10 cellular contexts compared by ENCODE assay signal in genomic region chr1:31007462-31007991, GRCh38. TPM values are rescaled to one million over a fixed set of nuclear protein-coding genes. Genes with fewer than 3 reads are reported as not detected.
DNase-seq lines count a peak whose midpoint lies in the region; ATAC-seq and TF ChIP-seq lines count a peak whose summit lies in the region.
"Had no signal": no experiment of that assay in that cellular context is flagged by ENCODE, and none has a peak within 500 bp of the region (broad histone marks: within the 10 kb centered on the region; RNA-seq: fewer than 3 reads in every experiment).

No MANE protein-coding gene starts in this region.

- H3K4me3 ChIP-seq in ACC112 (ENCODE audit: low read depth, low read length): peak overlapping the region; percentile 27; the same call in 1 of the 2 replicates
- no peak overlapping the region for H3K4me3 ChIP-seq in ascending aorta

- intact Hi-C loops in ascending aorta (cut with DNase I): no loop called here

- H3K36me3 ChIP-seq in ACC112 (ENCODE audit: insufficient read depth, low read length): peaks cover 28% of the 10 kb centered on the region
- H3K36me3 ChIP-seq in ascending aorta: peaks cover 25 to 34% of the 10 kb centered on the region in 2 donors

- no peak overlapping the region for H2AFZ ChIP-seq in ACC112 (ENCODE audit: low read length, unreplicated experiment)

- no peak for TF ChIP-seq CTCF in ascending aorta (IDR thresholded peaks at IDR 0.05)

- peak overlapping the region; percentile 43 for H3K27ac ChIP-seq in ACC112 (ENCODE audit: low read depth, low read length)
- peak overlapping the region; percentile 0 to 16 for H3K27ac ChIP-seq in ascending aorta

- ATAC-seq in HG03565 (IDR thresholded peaks at IDR 0.05; ENCODE audit: unreplicated experiment) (no peak), GM21526 (IDR thresholded peaks at IDR 0.05; ENCODE audit: low FRiP score, unreplicated experiment) (no peak)
- ATAC-seq: sciatic nerve had no signal

- H3K4me1 ChIP-seq in ACC112 (ENCODE audit: control insufficient read depth, insufficient read depth, low read length, unreplicated experiment) (peaks cover 42% of the 10 kb centered on the region), ascending aorta (peaks cover 0 to 10% of the 10 kb centered on the region in 2 donors)

- H3K27me3 ChIP-seq in ACC112 (ENCODE audit: insufficient read depth, low read length) (no peaks in the 10 kb centered on the region), ascending aorta (no peaks in the 10 kb centered on the region)

- peak; percentile 54 for DNase-seq in HPDE6-E6E7 (ENCODE audit: extremely low spot score)
- DNase-seq in ascending aorta (ENCODE audit: low spot score in 2 of 2): no peak
- peak; percentile 42 for DNase-seq in kidney glomerular epithelial cell (lab: John Stamatoyannopoulos, UW)
- DNase-seq in NCI-H446 (lab: John Stamatoyannopoulos, UW): no peak
- no peak for DNase-seq in NCI-H2107 (lab: John Stamatoyannopoulos, UW)
- DNase-seq: DND-41 had no signal

- H3K79me2 ChIP-seq in ACC112 (ENCODE audit: control insufficient read depth, insufficient read depth, low read length, unreplicated experiment): peaks cover 96% of the 10 kb centered on the region

- H3K9me3 ChIP-seq in ascending aorta: no peaks in the 10 kb centered on the region

RNA-seq across cellular contexts. Expression of gene PUM1, which starts 58.0 kb away (rescaled TPM):
- total RNA-seq in ascending aorta: 52.3 TPM

Comparison
In these comparisons a context has a peak if more than half of its experiments do, and no peak if none do; other contexts are left out.
1. DNase-seq: peak in HPDE6-E6E7 (single experiment) and kidney glomerular epithelial cell (single experiment); none in ascending aorta (0 of 2), NCI-H446 (0 of 2) and NCI-H2107 (single experiment).